In the genomic region with DNA sequence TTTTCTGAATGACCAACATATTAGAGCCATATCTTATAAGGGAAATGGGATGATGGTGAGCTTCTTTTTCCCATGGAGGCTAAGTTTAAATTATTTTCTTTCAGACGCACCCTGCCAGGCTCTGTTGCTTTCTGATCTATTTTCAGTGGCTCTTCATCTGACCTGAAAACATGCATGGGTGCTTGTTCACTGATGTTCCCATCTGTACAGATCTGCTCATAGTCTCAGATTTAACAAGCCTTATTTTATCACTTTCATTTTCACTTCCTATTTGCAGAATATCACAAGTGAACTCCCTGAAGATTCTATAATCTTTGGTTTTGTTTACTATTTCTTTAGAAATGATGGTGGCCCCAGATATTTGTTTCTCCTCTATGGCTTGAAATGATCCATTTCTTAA, we compare ENCODE assay signal across 9 cellular contexts. TPM values are rescaled to one million over a fixed set of nuclear protein-coding genes. Genes with fewer than 3 reads are reported as not detected.
DNase-seq lines count a peak whose midpoint lies in the region; ATAC-seq and TF ChIP-seq lines count a peak whose summit lies in the region.
"Had no signal": no experiment of that assay in that cellular context is flagged by ENCODE, and none has a peak within 500 bp of the region (broad histone marks: within the 10 kb centered on the region; RNA-seq: fewer than 3 reads in every experiment).

No MANE protein-coding gene starts in this region.

- H3K4me1 ChIP-seq in ACC112 (ENCODE audit: control insufficient read depth, insufficient read depth, low read length, unreplicated experiment) (no peaks in the 10 kb centered on the region), SJCRH30 (no peaks in the 10 kb centered on the region)

- no peaks in the 10 kb centered on the region for H3K27me3 ChIP-seq in ACC112 (ENCODE audit: insufficient read depth, low read length)
- H3K27me3 ChIP-seq in SU-DHL-6 (ENCODE audit: low read length) = no peaks in the 10 kb centered on the region
- no peaks in the 10 kb centered on the region for H3K27me3 ChIP-seq in SJCRH30

- peaks cover 13% of the 10 kb centered on the region; the same call in 1 of the 2 replicates for H3F3A ChIP-seq in SU-DHL-6 (ENCODE audit: insufficient read depth)

- H3K9ac ChIP-seq in SU-DHL-6 (ENCODE audit: low read length) = peak overlapping the region; percentile 36

- H3K4me3 ChIP-seq in ACC112 (ENCODE audit: low read depth, low read length) = peak overlapping the region; percentile 52
- H3K4me3 ChIP-seq in SU-DHL-6 (ENCODE audit: insufficient read depth, low read length, poor library complexity, severe bottlenecking) = peak overlapping the region; percentile 45
- H3K4me3 ChIP-seq in SJCRH30 = no peak overlapping the region

- ATAC-seq in GM18909 (IDR thresholded peaks at IDR 0.05; ENCODE audit: poor library complexity, unreplicated experiment) (peak; percentile 100), HG02970 (IDR thresholded peaks at IDR 0.05; ENCODE audit: low FRiP score, unreplicated experiment) (peak; percentile 91)

- H3K36me3 ChIP-seq in ACC112 (ENCODE audit: insufficient read depth, low read length) (no peaks in the 10 kb centered on the region), SU-DHL-6 (ENCODE audit: low read length) (no peaks in the 10 kb centered on the region), SJCRH30 (no peaks in the 10 kb centered on the region)

- no peak for DNase-seq in NCI-H2081 treated with DMSO at 0.1 percent for 48 hours (lab: John Stamatoyannopoulos, UW)
- no peak for DNase-seq in SJCRH30
- DNase-seq in NCI-H226 = no peak
- DNase-seq in hepatic stellate cell (ENCODE audit: low spot score) = no peak
- DNase-seq: NCI-H1048 had no signal

- H4K20me1 ChIP-seq in SU-DHL-6 (ENCODE audit: low read depth, low read length) = no peaks in the 10 kb centered on the region

- H3K9me2 ChIP-seq in SU-DHL-6 (replicated peaks; ENCODE audit: insufficient read depth, low read length) = no peaks in the 10 kb centered on the region

- no peak for TF ChIP-seq CTCF in SU-DHL-6 (IDR thresholded peaks at IDR 0.05; ENCODE audit: insufficient read depth, low read length, poor library complexity, severe bottlenecking)

- H3K9me3 ChIP-seq in SU-DHL-6 (ENCODE audit: insufficient read depth, low read length) = no peaks in the 10 kb centered on the region
- H3K9me3 ChIP-seq in SJCRH30 (replicated peaks) = no peaks in the 10 kb centered on the region

- H3K27ac ChIP-seq in ACC112 (ENCODE audit: low read depth, low read length) (no peak overlapping the region), SU-DHL-6 (ENCODE audit: low read depth, low read length) (peak overlapping the region; percentile 84), SJCRH30 (no peak overlapping the region)

- H3K79me2 ChIP-seq in ACC112 (ENCODE audit: control insufficient read depth, insufficient read depth, low read length, unreplicated experiment) (no peaks in the 10 kb centered on the region), SU-DHL-6 (ENCODE audit: insufficient read depth, low read length) (no peaks in the 10 kb centered on the region)

- H2AFZ ChIP-seq in ACC112 (ENCODE audit: low read length, unreplicated experiment) (peak overlapping the region; percentile 61), SU-DHL-6 (ENCODE audit: low read depth, low read length, severe bottlenecking) (peak overlapping the region; percentile 87)

- H3K4me2 ChIP-seq in SU-DHL-6 (ENCODE audit: low read depth, low read length, poor library complexity, severe bottlenecking) = peak overlapping the region; percentile 92

RNA-seq across cellular contexts. Expression of a gene that starts 31.1 kb away (rescaled TPM):
- 13.9 and 15.2 TPM in 2 replicates for total RNA-seq in SJCRH30 (2014; rRNA removed; shearing (Covaris generic))
